In the genomic region with DNA sequence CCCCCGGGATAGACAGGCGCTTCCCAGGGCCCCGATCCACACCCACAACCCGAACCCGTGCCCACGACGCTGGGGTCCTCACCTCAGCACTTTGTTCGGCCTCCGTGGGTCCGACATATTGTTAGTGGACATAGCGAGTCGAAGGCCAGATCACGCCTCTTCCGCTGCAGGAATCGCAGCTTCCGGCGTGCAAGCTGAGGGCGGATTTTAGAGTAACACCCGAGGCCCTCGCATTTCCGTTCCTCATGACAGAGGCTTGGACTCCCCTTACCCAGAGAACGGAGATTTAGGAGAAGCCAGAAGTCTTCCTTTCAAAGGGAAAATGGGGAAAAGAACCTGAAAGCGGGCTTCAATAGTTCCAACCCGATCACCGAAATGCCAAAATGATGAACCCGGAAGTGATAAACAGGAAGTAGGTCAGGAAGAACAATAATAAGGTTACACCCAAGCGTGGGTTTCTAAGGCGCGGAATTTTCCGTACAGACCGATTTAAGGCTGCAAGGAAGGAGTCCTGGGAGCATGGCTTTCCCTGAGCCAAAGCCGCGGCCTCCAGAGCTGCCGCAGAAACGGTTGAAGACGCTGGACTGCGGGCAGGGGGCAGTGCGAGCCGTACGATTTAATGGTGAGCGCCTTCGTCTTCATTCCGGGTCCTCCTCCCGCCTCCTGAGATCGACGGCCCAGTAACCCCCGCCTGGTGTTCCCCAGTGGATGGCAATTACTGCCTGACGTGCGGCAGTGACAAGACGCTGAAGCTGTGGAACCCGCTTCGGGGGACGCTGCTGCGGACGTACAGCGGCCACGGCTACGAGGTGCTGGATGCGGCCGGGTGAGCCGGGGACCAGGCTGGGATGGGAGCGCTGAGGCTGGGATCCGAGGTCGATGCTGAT, we compare ENCODE assay signal across 8 cellular contexts. TPM values are rescaled to one million over a fixed set of nuclear protein-coding genes. Genes with fewer than 3 reads are reported as not detected.
A peak's percentile ranks its signal among the peaks of the same experiment; 100 is the strongest.
DNase-seq lines count a peak whose midpoint lies in the region; ATAC-seq, FAIRE-seq and TF ChIP-seq lines count a peak whose summit lies in the region.

No MANE protein-coding gene starts in this region.

- DNase-seq in CD14-positive monocyte (ENCODE audit: low spot score), result peak; percentile 82
- peak; percentile 80 to 82 for DNase-seq in HAP-1 (ENCODE audit: low spot score in 2 of 2)
- peak; percentile 86 for DNase-seq in NCI-H2227 treated with DMSO at 0.1 percent for 48 hours (lab: John Stamatoyannopoulos, UW)
- peak; percentile 88 for DNase-seq in cerebellar cortex (ENCODE audit: low spot score)
- no peak for DNase-seq in keratinocyte (ENCODE audit: low read depth, low spot score)
- DNase-seq in stimulated activated CD4-positive, alpha-beta T cell treated with anti-CD3 and anti-CD28 coated beads, Interleukin-12 subunit alpha, Interleukin-12 subunit beta, amount 100 ng/mL, for 4 hours, result peak; percentile 70

- H3K27ac Mint-ChIP-seq in CD14-positive monocyte, result peak overlapping the region; percentile 97 to 100 (median 100)

- H3K4me2 ChIP-seq in keratinocyte (ENCODE audit: control insufficient read depth, extremely low read depth, insufficient read depth, low read depth, low read length), result peak overlapping the region; percentile 95

- peaks cover 7% of the 10 kb centered on the region; the same call in 1 of the 2 replicates for H3K9me3 ChIP-seq in HAP-1
- H3K9me3 ChIP-seq in keratinocyte (ENCODE audit: control insufficient read depth, low read depth, low read length), result no peaks in the 10 kb centered on the region

- peaks cover 23 to 39% of the 10 kb centered on the region in 2 donors for H3K36me3 Mint-ChIP-seq in CD14-positive monocyte

- peaks cover 21% of the 10 kb centered on the region for H3K4me1 ChIP-seq in HAP-1
- peaks cover 34% of the 10 kb centered on the region for H3K4me1 ChIP-seq in keratinocyte (ENCODE audit: control insufficient read depth, extremely low read depth, insufficient read depth, low read length)

- peak overlapping the region; percentile 99 for H3K27ac ChIP-seq in keratinocyte (ENCODE audit: control insufficient read depth, insufficient read depth, low read length)

- intact Hi-C loops in CD14-positive monocyte (cut with micrococcal nuclease), result loop anchor here (1.0 to 10.0 kb wide), 6 partner anchors 27 to 505 kb away; a partner anchor contains a TSS

- peak overlapping the region; percentile 97 for H3K4me3 ChIP-seq in HAP-1
- H3K4me3 ChIP-seq in keratinocyte (ENCODE audit: control insufficient read depth in 2 of 3, extremely low read depth in 1 of 3, insufficient read depth in 2 of 3, low read depth in 1 of 3, low read length in 3 of 3), result peak overlapping the region; percentile 68 to 100 (median 91)

- H3K27me3 ChIP-seq in HAP-1 (ENCODE audit: low read depth) (no peaks in the 10 kb centered on the region), keratinocyte (ENCODE audit: control insufficient read depth, extremely low read depth, insufficient read depth, low read length) (no peaks in the 10 kb centered on the region)

- H3K79me2 ChIP-seq in keratinocyte (ENCODE audit: control insufficient read depth, insufficient read depth, low read length), result peaks cover 46% of the 10 kb centered on the region

- peak overlapping the region; percentile 90 to 97 for H3K4me3 Mint-ChIP-seq in CD14-positive monocyte

- peaks cover 0 to 3% (median 0%) of the 10 kb centered on the region in 7 donors for H3K9me3 Mint-ChIP-seq in CD14-positive monocyte

- peak overlapping the region; percentile 94 for H3K9ac ChIP-seq in keratinocyte (ENCODE audit: control insufficient read depth, extremely low read depth, insufficient read depth, low read length)

- peak; percentile 64 for FAIRE-seq in keratinocyte (lab: Jason Lieb, UNC)

- in situ Hi-C loops in HAP-1 (cut with MboI; ENCODE audit: low sequenced_read_pairs), result loop anchor here (5.0 kb wide), 1 partner anchor 107 kb away; no protein-coding TSS in a partner anchor

- H3K36me3 ChIP-seq in HAP-1 (replicated peaks) (peaks cover 39% of the 10 kb centered on the region), keratinocyte (ENCODE audit: control insufficient read depth in 2 of 2, extremely low read depth in 1 of 2, insufficient read depth in 2 of 2, low read length in 2 of 2) (peaks cover 9 to 23% of the 10 kb centered on the region in 2 experiments)

- peaks cover 0 to 3% (median 0%) of the 10 kb centered on the region in 3 donors for H3K27me3 Mint-ChIP-seq in CD14-positive monocyte (ENCODE audit: low read depth in 3 of 3)

- H2AFZ ChIP-seq in keratinocyte (ENCODE audit: control insufficient read depth, low read length), result peak overlapping the region; percentile 92

- H3K9me1 ChIP-seq in keratinocyte (ENCODE audit: control insufficient read depth, extremely low read depth, insufficient read depth, low read length), result no peaks in the 10 kb centered on the region

- ATAC-seq in activated CD4-positive, CD25-positive, alpha-beta regulatory T cell treated with anti-CD3 and anti-CD28 coated beads, Interleukin-2, amount 50 U/mL, for 24 hours, result peak; percentile 12 to 14
- ATAC-seq in HG02763 (IDR thresholded peaks at IDR 0.05; ENCODE audit: unreplicated experiment), result no peak

- TF ChIP-seq CTCF in CD14-positive monocyte (IDR thresholded peaks at IDR 0.05), result no peak
- TF ChIP-seq CTCF in keratinocyte (optimal IDR thresholded peaks at IDR 0.05 in 1 of 3, IDR thresholded peaks at IDR 0.05 in 1 of 3, conservative IDR thresholded peaks at IDR 0.05 in 1 of 3; ENCODE audit: extremely low read depth in 1 of 3, insufficient read depth in 2 of 3, low read length in 3 of 3), result no peak

- H4K20me1 ChIP-seq in keratinocyte (ENCODE audit: control insufficient read depth, extremely low read depth, insufficient read depth, low read length), result no peaks in the 10 kb centered on the region

- H3K4me1 Mint-ChIP-seq in CD14-positive monocyte, result peaks cover 47% of the 10 kb centered on the region

- dilution Hi-C loops in keratinocyte (cut with MboI; ENCODE audit: extremely low pct_ligation_motif_present, low sequenced_read_pairs), result no loop called here

RNA-seq across cellular contexts. Expression of a gene that starts 2.9 kb away (rescaled TPM):
- polyA plus RNA-seq in CD14-positive monocyte, result 1 to 10 TPM; 7.9 to 9.9 TPM
- 3.8 to 5.6 TPM (median 5.0 TPM) in 3 replicates for polyA plus RNA-seq in keratinocyte
- polyA plus RNA-seq in keratinocyte (2011; ENCODE audit: low read depth), result 12.7 TPM
- polyA plus RNA-seq in keratinocyte (2011; cell fraction: cytosol; rRNA removed), result 2.7 and 6.5 TPM in 2 replicates
- 5.0 and 7.5 TPM in 2 replicates for polyA plus RNA-seq in keratinocyte (2011; cell fraction: nucleus; rRNA removed)
- polyA plus RNA-seq in keratinocyte (2012; ENCODE audit: low replicate concordance), result 9.2 and 10.0 TPM in 2 replicates
- 4.1 to 9.5 TPM (median 5.6 TPM) in 3 replicates for polyA minus RNA-seq in keratinocyte
- 7.9 TPM for polyA minus RNA-seq in keratinocyte (2011; cell fraction: cytosol; rRNA and poly(A)+ RNA removed)
- polyA minus RNA-seq in keratinocyte (2011; cell fraction: nucleus; rRNA and poly(A)+ RNA removed), result 5.0 and 5.4 TPM in 2 replicates

RNA-seq across cellular contexts. Expression of a gene that starts 3.0 kb away (rescaled TPM):
- polyA plus RNA-seq in CD14-positive monocyte (100 to 1,000 TPM; 218 to 305 TPM), keratinocyte (17.0 to 30.1 TPM (median 21.1 TPM) in 3 replicates)
- 9.5 TPM for polyA plus RNA-seq in keratinocyte (2011; ENCODE audit: low read depth)
- polyA plus RNA-seq in keratinocyte (2011; cell fraction: cytosol; rRNA removed), result 16.4 and 21.9 TPM in 2 replicates
- 55.0 and 85.8 TPM in 2 replicates for polyA plus RNA-seq in keratinocyte (2011; cell fraction: nucleus; rRNA removed)
- polyA plus RNA-seq in keratinocyte (2012; ENCODE audit: low replicate concordance), result 38.0 and 45.6 TPM in 2 replicates
- polyA minus RNA-seq in keratinocyte, result 17.2 to 50.0 TPM (median 17.4 TPM) in 3 replicates
- 27.2 TPM for polyA minus RNA-seq in keratinocyte (2011; cell fraction: cytosol; rRNA and poly(A)+ RNA removed)
- polyA minus RNA-seq in keratinocyte (2011; cell fraction: nucleus; rRNA and poly(A)+ RNA removed), result 41.0 and 45.8 TPM in 2 replicates

RNA-seq across cellular contexts. Expression of a gene that starts 12.2 kb away (rescaled TPM):
- polyA plus RNA-seq in CD14-positive monocyte (10 to 100 TPM; 51.0 to 53.4 TPM), keratinocyte (36.5 to 45.0 TPM (median 37.2 TPM) in 3 replicates)
- 51.0 TPM for polyA plus RNA-seq in keratinocyte (2011; ENCODE audit: low read depth)
- 26.1 and 30.5 TPM in 2 replicates for polyA plus RNA-seq in keratinocyte (2011; cell fraction: cytosol; rRNA removed)
- 76.3 and 82.6 TPM in 2 replicates for polyA plus RNA-seq in keratinocyte (2011; cell fraction: nucleus; rRNA removed)
- 38.1 and 59.4 TPM in 2 replicates for polyA plus RNA-seq in keratinocyte (2012; ENCODE audit: low replicate concordance)
- polyA minus RNA-seq in keratinocyte, result 25.5 to 38.8 TPM (median 33.0 TPM) in 3 replicates
- polyA minus RNA-seq in keratinocyte (2011; cell fraction: cytosol; rRNA and poly(A)+ RNA removed), result 22.8 TPM
- 18.2 and 19.0 TPM in 2 replicates for polyA minus RNA-seq in keratinocyte (2011; cell fraction: nucleus; rRNA and poly(A)+ RNA removed)

RNA-seq across cellular contexts. Expression of a gene that starts 18.3 kb away (rescaled TPM):
- not detected for polyA plus RNA-seq in CD14-positive monocyte
- polyA plus RNA-seq in keratinocyte, result not detected in 3 replicates
- not detected for polyA plus RNA-seq in keratinocyte (2011; ENCODE audit: low read depth)
- not detected in 2 replicates for polyA plus RNA-seq in keratinocyte (2011; cell fraction: cytosol; rRNA removed)
- not detected in 2 replicates for polyA plus RNA-seq in keratinocyte (2011; cell fraction: nucleus; rRNA removed)
- polyA plus RNA-seq in keratinocyte (2012; ENCODE audit: low replicate concordance), result not detected in 2 replicates
- not detected in 3 replicates for polyA minus RNA-seq in keratinocyte
- not detected for polyA minus RNA-seq in keratinocyte (2011; cell fraction: cytosol; rRNA and poly(A)+ RNA removed)
- polyA minus RNA-seq in keratinocyte (2011; cell fraction: nucleus; rRNA and poly(A)+ RNA removed), result not detected in 2 replicates

RNA-seq across cellular contexts. Expression of a gene that starts 26.9 kb away (rescaled TPM):
- polyA plus RNA-seq in CD14-positive monocyte (1 to 10 TPM; 5.1 to 7.2 TPM), keratinocyte (5.6 to 11.2 TPM (median 8.1 TPM) in 3 replicates)
- polyA plus RNA-seq in keratinocyte (2011; ENCODE audit: low read depth), result 3.7 TPM
- 4.9 and 10.5 TPM in 2 replicates for polyA plus RNA-seq in keratinocyte (2011; cell fraction: cytosol; rRNA removed)
- 16.7 and 22.8 TPM in 2 replicates for polyA plus RNA-seq in keratinocyte (2011; cell fraction: nucleus; rRNA removed)
- 6.5 and 10.3 TPM in 2 replicates for polyA plus RNA-seq in keratinocyte (2012; ENCODE audit: low replicate concordance)
- polyA minus RNA-seq in keratinocyte, result 5.6 to 8.8 TPM (median 7.5 TPM) in 3 replicates
- 9.8 TPM for polyA minus RNA-seq in keratinocyte (2011; cell fraction: cytosol; rRNA and poly(A)+ RNA removed)
- polyA minus RNA-seq in keratinocyte (2011; cell fraction: nucleus; rRNA and poly(A)+ RNA removed), result 6.6 and 8.0 TPM in 2 replicates
